Comparison of ENCODE assay signal across 30 cellular contexts in genomic region chr4:167774646-167775045, GRCh38.
"Had no signal": no experiment of that assay in that cellular context is flagged by ENCODE, and none has a peak within 500 bp of the region (broad histone marks: within the 10 kb centered on the region; RNA-seq: fewer than 3 reads in every experiment).

No MANE protein-coding gene starts in this region.

- H3K4me2 ChIP-seq: hepatocyte, neural progenitor cell had no signal

- H3K9me3 Mint-ChIP-seq: neural progenitor cell had no signal

- H2AFZ ChIP-seq: hepatocyte, neural progenitor cell, parathyroid adenoma had no signal

- H3K4me3 ChIP-seq: coronary artery, esophagus squamous epithelium, gastroesophageal sphincter, heart left ventricle, hepatocyte, left lung, mucosa of descending colon, neural progenitor cell, right lobe of liver, suprapubic skin, transverse colon, upper lobe of right lung, uterus had no signal

- H3K9me3 ChIP-seq: esophagus squamous epithelium, right lobe of liver, suprapubic skin, transverse colon, upper lobe of right lung, uterus had no signal

- H3K27me3 ChIP-seq: esophagus squamous epithelium, foreskin keratinocyte, gastroesophageal sphincter, heart left ventricle, hepatocyte, left lung, neural progenitor cell, right lobe of liver, suprapubic skin, transverse colon, upper lobe of right lung, uterus had no signal

- H3K4me1 Mint-ChIP-seq: mesothelial cell of epicardium; naive thymus-derived CD4-positive, alpha-beta T cell; nephron; neural progenitor cell; stimulated activated naive CD8-positive, alpha-beta T cell treated with anti-CD3 and anti-CD28 coated beads, Interleukin-15, amount 100 ng/mL, for 72 hours had no signal

- H3K36me3 ChIP-seq: esophagus squamous epithelium, gastroesophageal sphincter, heart left ventricle, left lung, neural progenitor cell, right lobe of liver, suprapubic skin, transverse colon, upper lobe of right lung, uterus had no signal

- H3K36me3 Mint-ChIP-seq: mesothelial cell of epicardium; naive thymus-derived CD4-positive, alpha-beta T cell; neural progenitor cell had no signal

- H3K27me3 Mint-ChIP-seq: naive thymus-derived CD4-positive, alpha-beta T cell; progenitor cell of endocrine pancreas; stimulated activated naive CD8-positive, alpha-beta T cell treated with anti-CD3 and anti-CD28 coated beads, Interleukin-15, amount 100 ng/mL, for 72 hours had no signal

- H3K4me3 Mint-ChIP-seq: mesothelial cell of epicardium; naive thymus-derived CD4-positive, alpha-beta T cell; nephron; neural progenitor cell; stimulated activated naive CD8-positive, alpha-beta T cell treated with anti-CD3 and anti-CD28 coated beads, Interleukin-15, amount 100 ng/mL, for 72 hours had no signal

- H3K27ac Mint-ChIP-seq: mesothelial cell of epicardium; naive thymus-derived CD4-positive, alpha-beta T cell; nephron; neural progenitor cell; progenitor cell of endocrine pancreas; stimulated activated naive CD8-positive, alpha-beta T cell treated with anti-CD3 and anti-CD28 coated beads, Interleukin-15, amount 100 ng/mL, for 72 hours had no signal

- DNase-seq: dermis blood vessel endothelial cell; effector memory CD4-positive, alpha-beta T cell; erythroblast; esophagus squamous epithelium; heart left ventricle; kidney; left lung; mesenchymal stem cell; mucosa of descending colon; naive thymus-derived CD4-positive, alpha-beta T cell; right lobe of liver; small intestine; stimulated activated CD4-positive, alpha-beta T cell treated with anti-CD3 and anti-CD28 coated beads, Interleukin-15, amount 100 ng/mL, for 24 hours; stimulated activated CD4-positive, alpha-beta T cell treated with anti-CD3 and anti-CD28 coated beads, Interleukin-4, amount 100 ng/mL, for 1 hour; stimulated activated CD8-positive, alpha-beta memory T cell treated with anti-CD3 and anti-CD28 coated beads, Interleukin-4, amount 100 ng/mL, for 48 hours; stimulated activated naive CD4-positive, alpha-beta T cell; stimulated activated naive CD8-positive, alpha-beta T cell treated with anti-CD3 and anti-CD28 coated beads, Interleukin-15, amount 100 ng/mL, for 72 hours; transverse colon; upper lobe of right lung; uterus had no signal

- H3K79me2 ChIP-seq: hepatocyte, parathyroid adenoma had no signal

- H3K27ac ChIP-seq: coronary artery, esophagus squamous epithelium, foreskin keratinocyte, gastroesophageal sphincter, heart left ventricle, hepatocyte, left lung, neural progenitor cell, parathyroid adenoma, right lobe of liver, suprapubic skin, transverse colon, upper lobe of right lung, uterus had no signal

- H3K9ac ChIP-seq: neural progenitor cell, parathyroid adenoma had no signal

- H3K4me1 ChIP-seq: esophagus squamous epithelium, foreskin keratinocyte, gastroesophageal sphincter, heart left ventricle, left lung, neural progenitor cell, parathyroid adenoma, right lobe of liver, suprapubic skin, transverse colon, upper lobe of right lung, uterus had no signal
